15 cellular contexts compared by ENCODE assay signal in genomic region chr1:51240096-51240495, GRCh38. TPM values are rescaled to one million over a fixed set of nuclear protein-coding genes. Genes with fewer than 3 reads are reported as not detected.
DNase-seq lines count a peak whose midpoint lies in the region; ATAC-seq and TF ChIP-seq lines count a peak whose summit lies in the region.
"Had no signal": no experiment of that assay in that cellular context is flagged by ENCODE, and none has a peak within 500 bp of the region (broad histone marks: within the 10 kb centered on the region; RNA-seq: fewer than 3 reads in every experiment).

No MANE protein-coding gene starts in this region.

- no peak for TF ChIP-seq POLR2A in suprapubic skin (IDR thresholded peaks at IDR 0.05)

- no peak overlapping the region for H3K27ac ChIP-seq in CD4-positive, alpha-beta T cell (ENCODE audit: low read depth, low read length)
- no peak overlapping the region for H3K27ac ChIP-seq in HEK293 (ENCODE audit: extremely low read depth, low read depth, low read length)
- peak overlapping the region in 21 of 59 donors; percentile 3 to 70 (median 36) for H3K27ac ChIP-seq in dorsolateral prefrontal cortex
- H3K27ac ChIP-seq in suprapubic skin: no peak overlapping the region
- no peak overlapping the region for H3K27ac ChIP-seq in foreskin keratinocyte
- H3K27ac ChIP-seq: ovary had no signal

- no peaks in the 10 kb centered on the region for H3K9me3 Mint-ChIP-seq in CD4-positive, alpha-beta T cell
- H3K9me3 Mint-ChIP-seq in nephron progenitor cell: no peaks in the 10 kb centered on the region

- no peak for TF ChIP-seq EP300 in suprapubic skin (IDR thresholded peaks at IDR 0.05)

- intact Hi-C loops in CD4-positive, alpha-beta T cell (cut with DNase I, micrococcal nuclease): no loop called here
- intact Hi-C loops in dorsolateral prefrontal cortex (cut with DNase I): no loop called here

- no peaks in the 10 kb centered on the region for H3K9me3 ChIP-seq in CD4-positive, alpha-beta T cell (ENCODE audit: control insufficient read depth, low read length)
- no peaks in the 10 kb centered on the region for H3K9me3 ChIP-seq in HEK293 (ENCODE audit: control insufficient read depth, insufficient read depth, low read depth, low read length)
- no peaks in the 10 kb centered on the region for H3K9me3 ChIP-seq in suprapubic skin
- H3K9me3 ChIP-seq: ovary had no signal

- WGBS in suprapubic skin: 72% methylated on average over 2 of the region's 2 CpGs

- H3K36me3 ChIP-seq in HEK293 (ENCODE audit: control insufficient read depth in 2 of 2, insufficient read depth in 1 of 2, low read length in 2 of 2) (no peaks in the 10 kb centered on the region; a peak in 1 of 3 replicates), suprapubic skin (no peaks in the 10 kb centered on the region)
- H3K36me3 ChIP-seq: ovary had no signal

- no peaks in the 10 kb centered on the region for H3K27me3 ChIP-seq in CD4-positive, alpha-beta T cell (ENCODE audit: control insufficient read depth, insufficient read depth, low read length)
- H3K27me3 ChIP-seq in dorsolateral prefrontal cortex (no peaks in the 10 kb centered on the region), suprapubic skin (no peaks in the 10 kb centered on the region), foreskin keratinocyte (no peaks in the 10 kb centered on the region)
- H3K27me3 ChIP-seq: ovary had no signal

- H3K36me3 Mint-ChIP-seq in CD4-positive, alpha-beta T cell (ENCODE audit: low read depth): peaks cover 15% of the 10 kb centered on the region
- H3K36me3 Mint-ChIP-seq in nephron progenitor cell (ENCODE audit: low read depth): peaks cover 11% of the 10 kb centered on the region

- H3K4me1 Mint-ChIP-seq in CD4-positive, alpha-beta T cell (ENCODE audit: low read depth): peaks cover 61% of the 10 kb centered on the region
- H3K4me1 Mint-ChIP-seq in nephron progenitor cell: peaks cover 15% of the 10 kb centered on the region

- ATAC-seq in CD4-positive, alpha-beta T cell (ENCODE audit: poor library complexity): no peak
- ATAC-seq in foreskin keratinocyte (no peak), GM19467 (IDR thresholded peaks at IDR 0.05; ENCODE audit: unreplicated experiment) (no peak)

- POLR2A ChIA-PET in CD4-positive, alpha-beta T cell (lab: Charles Lee): no interaction called here
- POLR2A ChIA-PET in HEK293 (lab: Yijun Ruan, JAX): no interaction called here

- DNase-seq in CD4-positive, alpha-beta T cell: no peak
- DNase-seq in dorsolateral prefrontal cortex (peak in 1 of 10 donors; percentile 14), nephron progenitor cell (no peak), suprapubic skin (ENCODE audit: low spot score in 2 of 2) (no peak), DMS 273 (lab: John Stamatoyannopoulos, UW; ENCODE audit: unreplicated experiment) (no peak), foreskin keratinocyte (no peak)
- DNase-seq: activated CD4-positive, CD25-positive, alpha-beta regulatory T cell; aorta; head of caudate nucleus; ovary; stimulated activated CD4-positive, alpha-beta T cell treated with anti-CD3 and anti-CD28 coated beads, Interleukin-2, amount 100 ng/mL, for 48 hours; stimulated activated naive CD4-positive, alpha-beta T cell had no signal

- H3K4me3 Mint-ChIP-seq in CD4-positive, alpha-beta T cell: peak overlapping the region; percentile 59
- peak overlapping the region; percentile 34 for H3K4me3 Mint-ChIP-seq in nephron progenitor cell

- H3K4me3 ChIP-seq in HEK293 (ENCODE audit: low read depth, low read length): no peak overlapping the region
- H3K4me3 ChIP-seq in dorsolateral prefrontal cortex: peak overlapping the region in 35 of 59 donors; percentile 0 to 100 (median 89)
- H3K4me3 ChIP-seq in suprapubic skin: no peak overlapping the region
- H3K4me3 ChIP-seq: lung, ovary had no signal

- H3K27me3 Mint-ChIP-seq in CD4-positive, alpha-beta T cell: no peaks in the 10 kb centered on the region
- H3K27me3 Mint-ChIP-seq in nephron progenitor cell (ENCODE audit: low read depth, poor library complexity): peaks cover under 1% of the 10 kb centered on the region

- CTCF ChIA-PET in CD4-positive, alpha-beta T cell (lab: Charles Lee): no interaction called here
- CTCF ChIA-PET in HEK293 (lab: Yijun Ruan, JAX): no interaction called here

- TF ChIP-seq CTCF in CD4-positive, alpha-beta T cell (IDR thresholded peaks at IDR 0.05): no peak
- no peak for TF ChIP-seq CTCF in HEK293 (tag by site-specific recombination; IDR thresholded peaks at IDR 0.05)
- TF ChIP-seq CTCF in dorsolateral prefrontal cortex (IDR thresholded peaks at IDR 0.05 in 54 of 56, conservative IDR thresholded peaks at IDR 0.05 in 2 of 56; ENCODE audit: low read depth in 1 of 56, partially characterized antibody in 56 of 56): no peak
- no peak for TF ChIP-seq CTCF in nephron progenitor cell (IDR thresholded peaks at IDR 0.05)
- TF ChIP-seq CTCF in suprapubic skin (IDR thresholded peaks at IDR 0.05): no peak
- no peak for TF ChIP-seq CTCF in foreskin keratinocyte (conservative IDR thresholded peaks at IDR 0.05)

- no peak overlapping the region for H3K27ac Mint-ChIP-seq in CD4-positive, alpha-beta T cell
- H3K27ac Mint-ChIP-seq in nephron progenitor cell: peak overlapping the region; percentile 81

- peaks cover 17% of the 10 kb centered on the region; the same call in 1 of the 2 replicates for H3K4me1 ChIP-seq in HEK293 (ENCODE audit: control insufficient read depth, insufficient read depth, low read length)
- H3K4me1 ChIP-seq in suprapubic skin: peaks cover 51% of the 10 kb centered on the region
- no peaks in the 10 kb centered on the region for H3K4me1 ChIP-seq in foreskin keratinocyte

TF ChIP-seq in HEK293, 187 proteins besides CTCF, POLR2A, EP300 and RAD21:
- TF ChIP-seq ZNF600 (tag by site-specific recombination; IDR thresholded peaks at IDR 0.05): 0 out of 2 replicates have a peak, but pooled peaks have one; percentile 39
- peak; percentile 58; the same call in 1 of the 2 replicates for TF ChIP-seq ZBTB48 (tag by site-specific recombination; IDR thresholded peaks at IDR 0.05)
- peak; percentile 80 for TF ChIP-seq PRDM1 (tag by site-specific recombination; IDR thresholded peaks at IDR 0.05)
- 0 out of 2 replicates have a peak, but pooled peaks have one; percentile 22 for TF ChIP-seq MZF1 (tag by site-specific recombination; IDR thresholded peaks at IDR 0.05; ENCODE audit: borderline replicate concordance)
- TF ChIP-seq ZNF658 (tag by site-specific recombination; IDR thresholded peaks at IDR 0.05): no peak
- TF ChIP-seq IKZF3 (tag by site-specific recombination; IDR thresholded peaks at IDR 0.05): peak; percentile 57

RNA-seq across cellular contexts. Expression of gene RNF11, which starts 4.0 kb away (rescaled TPM):
- 10 to 100 TPM; 91.3 to 97.4 TPM for total RNA-seq in CD4-positive, alpha-beta T cell
- 100 to 1,000 TPM; 136 to 303 (median 221) TPM for total RNA-seq in dorsolateral prefrontal cortex
- total RNA-seq in suprapubic skin: 10 to 100 TPM; 80.8 to 93.1 (median 81.5) TPM
- 73.7 and 78.4 TPM in 2 replicates for total RNA-seq in foreskin keratinocyte
- polyA plus RNA-seq in foreskin keratinocyte: 25.3 and 31.1 TPM in 2 replicates

Comparison
In these comparisons a context has a peak if more than half of its experiments do, and no peak if none do; other contexts are left out.
1. H3K4me3 ChIP-seq: peak in dorsolateral prefrontal cortex (35 of 59); none in HEK293 (single experiment) and suprapubic skin (single experiment).